ENCODE assay signal across 18 cellular contexts in the genomic region with DNA sequence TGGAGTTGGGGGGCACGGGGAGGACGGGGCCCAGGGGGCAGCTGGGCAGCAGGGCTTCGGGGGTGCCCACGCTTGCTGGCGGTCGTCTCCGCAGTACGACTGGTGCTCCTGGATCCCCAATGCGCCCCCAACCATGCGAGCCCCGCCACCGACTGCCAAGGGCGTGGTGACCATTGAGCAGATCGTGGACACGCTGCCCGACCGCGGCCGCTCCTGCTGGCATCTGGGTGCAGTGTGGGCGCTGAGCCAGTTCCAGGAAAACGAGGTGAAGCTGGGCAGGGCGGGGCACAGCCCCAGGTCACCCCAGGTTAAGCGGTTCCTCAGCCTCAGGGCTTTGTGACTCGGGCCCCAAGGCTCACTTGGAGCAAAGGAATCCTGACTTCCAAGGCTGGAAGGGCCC.
A peak's percentile ranks its signal among the peaks of the same experiment; 100 is the strongest.
DNase-seq lines count a peak whose midpoint lies in the region; ATAC-seq and TF ChIP-seq lines count a peak whose summit lies in the region.
"Had no signal": no experiment of that assay in that cellular context is flagged by ENCODE, and none has a peak within 500 bp of the region (broad histone marks: within the 10 kb centered on the region; RNA-seq: fewer than 3 reads in every experiment).

No MANE protein-coding gene starts in this region.

- H3K27ac ChIP-seq in right atrium auricular region (no peak overlapping the region), tibial nerve (no peak overlapping the region)
- H3K27ac ChIP-seq: 22Rv1, A549, BLaER1 had no signal

- DNase-seq in right atrium auricular region (ENCODE audit: low spot score) (peak; percentile 38), Right ventricle myocardium inferior (ENCODE audit: missing footprints) (no peak), left lobe of liver (ENCODE audit: low spot score) (peak; percentile 46), posterior vena cava (ENCODE audit: low spot score) (peak; percentile 76), tibial nerve (ENCODE audit: low spot score in 2 of 2) (no peak), AG20443 (ENCODE audit: low spot score) (no peak)
- DNase-seq: CD4-positive, alpha-beta memory T cell; DMS153; DMS79; GDM1; GOT3; HFFc6; IMR-90 had no signal

- H3K27me3 ChIP-seq in right atrium auricular region (no peaks in the 10 kb centered on the region), tibial nerve (no peaks in the 10 kb centered on the region)
- H3K27me3 ChIP-seq: BLaER1 had no signal

- no peak for TF ChIP-seq CTCF in right atrium auricular region (IDR thresholded peaks at IDR 0.05)
- no peak for TF ChIP-seq CTCF in tibial nerve (IDR thresholded peaks at IDR 0.05)

- no peaks in the 10 kb centered on the region for H3K36me3 ChIP-seq in right atrium auricular region
- peaks cover 0 to 5% (median 0%) of the 10 kb centered on the region in 3 donors for H3K36me3 ChIP-seq in tibial nerve

- H3K4me3 ChIP-seq in right atrium auricular region (no peak overlapping the region), tibial nerve (no peak overlapping the region)
- H3K4me3 ChIP-seq: A549, BLaER1 had no signal

- no peak for TF ChIP-seq EP300 in tibial nerve (IDR thresholded peaks at IDR 0.05)

- 90 to 93% methylated on average over 22 to 24 of the region's 24 CpGs for WGBS in tibial nerve, 2 donors

- ATAC-seq in Right ventricle myocardium inferior = no peak
- ATAC-seq in left lobe of liver = no peak
- ATAC-seq in GM18502 (IDR thresholded peaks at IDR 0.05; ENCODE audit: poor library complexity, unreplicated experiment) = no peak
- ATAC-seq: A549, HCT116 had no signal

- TF ChIP-seq POLR2A in tibial nerve (IDR thresholded peaks at IDR 0.05) = no peak

- intact Hi-C loops in Right ventricle myocardium inferior (cut with DNase I) = no loop called here
- intact Hi-C loops in posterior vena cava (cut with DNase I) = no loop called here

- H3K4me1 ChIP-seq in right atrium auricular region = no peaks in the 10 kb centered on the region
- no peaks in the 10 kb centered on the region for H3K4me1 ChIP-seq in tibial nerve
- H3K4me1 ChIP-seq: A549 had no signal

- H3K9me3 ChIP-seq in right atrium auricular region = no peaks in the 10 kb centered on the region
- no peaks in the 10 kb centered on the region for H3K9me3 ChIP-seq in tibial nerve
- H3K9me3 ChIP-seq: A549, BLaER1 had no signal

Comparison
In these comparisons a context has a peak if more than half of its experiments do, and no peak if none do; other contexts are left out.
1. DNase-seq: peak in right atrium auricular region (single experiment), left lobe of liver (single experiment) and posterior vena cava (single experiment); none in Right ventricle myocardium inferior (single experiment), tibial nerve (0 of 2) and AG20443 (single experiment).